In the genomic region with DNA sequence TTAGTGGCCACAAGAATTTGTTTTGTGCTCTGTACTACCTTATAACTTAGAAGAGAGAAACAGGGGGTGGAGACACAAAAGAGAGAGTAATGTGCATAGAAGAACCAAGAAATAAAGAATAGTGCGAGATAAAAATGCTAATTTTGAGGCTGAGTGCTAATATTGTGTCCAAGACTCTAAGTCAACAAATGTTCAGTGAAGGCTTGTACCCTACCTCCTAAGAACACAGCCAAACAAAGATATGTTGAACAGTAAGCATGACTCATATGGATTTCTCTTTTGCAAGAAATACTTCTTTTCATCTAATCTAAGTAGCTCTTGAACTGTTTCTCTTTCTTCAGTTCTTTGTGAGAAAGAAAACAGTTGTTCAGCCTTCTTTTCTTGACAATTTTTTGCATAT, we compare ENCODE assay signal across 1 cellular context.
TF ChIP-seq lines count a peak whose summit lies in the region.

No MANE protein-coding gene starts in this region.

TF ChIP-seq in IMR-90, 13 proteins besides CTCF, POLR2A, EP300 and RAD21:
- no peak for TF ChIP-seq RFX5 (IDR thresholded peaks at IDR 0.05; ENCODE audit: low read depth, low read length)
- no peak for TF ChIP-seq CHD1 (IDR thresholded peaks at IDR 0.05; ENCODE audit: low read depth, low read length)
- 0 out of 2 replicates have a peak, but pooled peaks have one; percentile 21 for TF ChIP-seq FOS (IDR thresholded peaks at IDR 0.05; ENCODE audit: low read depth, low read length)
- TF ChIP-seq NFE2L2 (IDR thresholded peaks at IDR 0.05; ENCODE audit: low read depth, low read length): no peak
- no peak for TF ChIP-seq USF2 (IDR thresholded peaks at IDR 0.05; ENCODE audit: low read depth, low read length)
- no peak for TF ChIP-seq BHLHE40 (IDR thresholded peaks at IDR 0.05; ENCODE audit: low read depth, low read length)
- TF ChIP-seq MAZ (IDR thresholded peaks at IDR 0.05; ENCODE audit: borderline replicate concordance, low read depth, low read length): no peak
- TF ChIP-seq ELK1 (IDR thresholded peaks at IDR 0.05; ENCODE audit: borderline replicate concordance, low read depth, low read length): no peak
- peak; percentile 43; the same call in 1 of the 2 replicates for TF ChIP-seq CEBPB (IDR thresholded peaks at IDR 0.05; ENCODE audit: low read depth, low read length)
- TF ChIP-seq MAFK (IDR thresholded peaks at IDR 0.05; ENCODE audit: low read depth, low read length): no peak
- no peak for TF ChIP-seq SMC3 (IDR thresholded peaks at IDR 0.05; ENCODE audit: low read depth, low read length)
- TF ChIP-seq MXI1 (IDR thresholded peaks at IDR 0.05; ENCODE audit: borderline replicate concordance, low read depth, low read length): no peak
- TF ChIP-seq RCOR1 (IDR thresholded peaks at IDR 0.05; ENCODE audit: insufficient replicate concordance, low read length): no peak
